Comparison of ENCODE assay signal across 8 cellular contexts in genomic region chr3:122679085-122679466, GRCh38. TPM values are rescaled to one million over a fixed set of nuclear protein-coding genes. Genes with fewer than 3 reads are reported as not detected.
A peak's percentile ranks its signal among the peaks of the same experiment; 100 is the strongest.
DNase-seq lines count a peak whose midpoint lies in the region; ATAC-seq lines count a peak whose summit lies in the region.

No MANE protein-coding gene starts in this region.

- ATAC-seq in HG03108 (IDR thresholded peaks at IDR 0.05; ENCODE audit: unreplicated experiment) (peak; percentile 31), left colon (peak; percentile 61)

- DNase-seq in GM04504 (ENCODE audit: low read depth): peak; percentile 53
- DNase-seq in NCI-H345 treated with DMSO at 0.1 percent for 48 hours (lab: John Stamatoyannopoulos, UW; ENCODE audit: unreplicated experiment): peak; percentile 54
- peak; percentile 78 for DNase-seq in activated CD4-positive, CD25-positive, alpha-beta regulatory T cell treated with anti-CD3 and anti-CD28 coated beads, Interleukin-2, amount 50 U/mL, for 72 hours
- DNase-seq in cerebellum (ENCODE audit: low spot score): peak; percentile 60
- peak; percentile 77 to 89 for DNase-seq in left colon
- peak; percentile 63 to 74 for DNase-seq in stimulated activated CD4-positive, alpha-beta T cell treated with anti-CD3 and anti-CD28 coated beads, Interleukin-1b, Interleukin-23, amount 100 ng/mL, for 4 hours (ENCODE audit: low read depth in 2 of 2)
- DNase-seq in cerebellar nuclear complex (lab: John Stamatoyannopoulos, UW): no peak

- intact Hi-C loops in left colon (cut with DNase I, micrococcal nuclease): loop anchor here in 1 of 2 donors (10.0 kb wide), 1 partner anchor 284 kb away; no protein-coding TSS in a partner anchor

RNA-seq across cellular contexts. Expression of gene PARP14, which starts 1.6 kb away (rescaled TPM):
- total RNA-seq in cerebellum (15.2 TPM), left colon (10 to 100 TPM; 30.3 to 49.7 TPM)

Comparison
In these comparisons a context has a peak if more than half of its experiments do, and no peak if none do; other contexts are left out.
1. DNase-seq: peak in GM04504 (single experiment), NCI-H345 treated with DMSO at 0.1 percent for 48 hours (single experiment), activated CD4-positive, CD25-positive, alpha-beta regulatory T cell treated with anti-CD3 and anti-CD28 coated beads, Interleukin-2, amount 50 U/mL, for 72 hours (single experiment), cerebellum (single experiment), left colon (2 of 2) and stimulated activated CD4-positive, alpha-beta T cell treated with anti-CD3 and anti-CD28 coated beads, Interleukin-1b, Interleukin-23, amount 100 ng/mL, for 4 hours (2 of 2); none in cerebellar nuclear complex (0 of 2).